19 cellular contexts compared by ENCODE assay signal in genomic region chr19:4305659-4306058, GRCh38.
DNase-seq lines count a peak whose midpoint lies in the region; ATAC-seq, FAIRE-seq and TF ChIP-seq lines count a peak whose summit lies in the region.
"Had no signal": no experiment of that assay in that cellular context is flagged by ENCODE, and none has a peak within 500 bp of the region (broad histone marks: within the 10 kb centered on the region; RNA-seq: fewer than 3 reads in every experiment).

No MANE protein-coding gene starts in this region.

- H3K36me3 Mint-ChIP-seq in T-helper 1 cell treated with Interleukin-12 subunit alpha and Interleukin-12 subunit beta and Interleukin-4 antibody, amounts not matched to agents 30 μg/mL and 1 μg/mL, for 36 hours (ENCODE audit: low read depth): peaks cover 8% of the 10 kb centered on the region
- H3K36me3 Mint-ChIP-seq in central memory CD8-positive, alpha-beta T cell (ENCODE audit: insufficient read depth): peaks cover 6% of the 10 kb centered on the region
- peaks cover 28% of the 10 kb centered on the region for H3K36me3 Mint-ChIP-seq in nephron progenitor cell (ENCODE audit: low read depth)

- H3K27me3 Mint-ChIP-seq in T-helper 1 cell treated with Interleukin-12 subunit alpha and Interleukin-12 subunit beta and Interleukin-4 antibody, amounts not matched to agents 30 μg/mL and 1 μg/mL, for 36 hours (ENCODE audit: low read depth): no peaks in the 10 kb centered on the region
- peaks cover 45% of the 10 kb centered on the region for H3K27me3 Mint-ChIP-seq in central memory CD8-positive, alpha-beta T cell
- H3K27me3 Mint-ChIP-seq in nephron progenitor cell (ENCODE audit: low read depth, poor library complexity): peaks cover 7% of the 10 kb centered on the region

- ATAC-seq in central memory CD8-positive, alpha-beta T cell (replicated peaks; ENCODE audit: extremely low read depth, poor library complexity, severe bottlenecking): no peak
- ATAC-seq in HG03521 (IDR thresholded peaks at IDR 0.05; ENCODE audit: unreplicated experiment): no peak
- ATAC-seq: Panc1 had no signal

- no peaks in the 10 kb centered on the region for H3K9me3 Mint-ChIP-seq in T-helper 1 cell treated with Interleukin-12 subunit alpha and Interleukin-12 subunit beta and Interleukin-4 antibody, amounts not matched to agents 30 μg/mL and 1 μg/mL, for 36 hours
- H3K9me3 Mint-ChIP-seq in central memory CD8-positive, alpha-beta T cell: no peaks in the 10 kb centered on the region
- H3K9me3 Mint-ChIP-seq in nephron progenitor cell: no peaks in the 10 kb centered on the region

- peaks cover 22% of the 10 kb centered on the region for H3K4me1 Mint-ChIP-seq in T-helper 1 cell treated with Interleukin-12 subunit alpha and Interleukin-12 subunit beta and Interleukin-4 antibody, amounts not matched to agents 30 μg/mL and 1 μg/mL, for 36 hours (ENCODE audit: low read depth)
- H3K4me1 Mint-ChIP-seq in central memory CD8-positive, alpha-beta T cell: peaks cover 12% of the 10 kb centered on the region
- peaks cover 30% of the 10 kb centered on the region for H3K4me1 Mint-ChIP-seq in nephron progenitor cell

- FAIRE-seq in HTR-8/SVneo (lab: Jason Lieb, UNC): peak; percentile 28

- H3K27ac Mint-ChIP-seq in T-helper 1 cell treated with Interleukin-12 subunit alpha and Interleukin-12 subunit beta and Interleukin-4 antibody, amounts not matched to agents 30 μg/mL and 1 μg/mL, for 36 hours: peak overlapping the region; percentile 83
- H3K27ac Mint-ChIP-seq in central memory CD8-positive, alpha-beta T cell (ENCODE audit: low read depth): no peak overlapping the region
- H3K27ac Mint-ChIP-seq in nephron progenitor cell: no peak overlapping the region

- no peak for TF ChIP-seq CTCF in nephron progenitor cell (IDR thresholded peaks at IDR 0.05)
- TF ChIP-seq CTCF in GM20000 (IDR thresholded peaks at IDR 0.05; ENCODE audit: extremely low read depth, missing control alignments): no peak

- peak overlapping the region; percentile 76 for H3K4me3 Mint-ChIP-seq in T-helper 1 cell treated with Interleukin-12 subunit alpha and Interleukin-12 subunit beta and Interleukin-4 antibody, amounts not matched to agents 30 μg/mL and 1 μg/mL, for 36 hours
- peak overlapping the region; percentile 50 for H3K4me3 Mint-ChIP-seq in central memory CD8-positive, alpha-beta T cell
- peak overlapping the region; percentile 70 for H3K4me3 Mint-ChIP-seq in nephron progenitor cell

- DNase-seq in T-helper 1 cell (no peak), HTR-8/SVneo (ENCODE audit: insufficient read length, low spot score) (no peak), nephron progenitor cell (no peak), DMS53 (lab: John Stamatoyannopoulos, UW) (no peak), GM20000 (ENCODE audit: low spot score) (no peak)
- no peak for DNase-seq in central memory CD8-positive, alpha-beta T cell (ENCODE audit: low spot score in 2 of 2)
- DNase-seq: 8988T; aorta; C1 segment of cervical spinal cord; colonic mucosa; DND-41; NCI-H2029 treated with DMSO at 0.1 percent for 48 hours; nucleus accumbens; stimulated activated CD4-positive, alpha-beta T cell treated with anti-CD3 and anti-CD28 coated beads, Interleukin-4, amount 100 ng/mL, for 1 hour; transverse colon; WERI-Rb-1 had no signal
